8 cellular contexts compared by ENCODE assay signal in the genomic region with DNA sequence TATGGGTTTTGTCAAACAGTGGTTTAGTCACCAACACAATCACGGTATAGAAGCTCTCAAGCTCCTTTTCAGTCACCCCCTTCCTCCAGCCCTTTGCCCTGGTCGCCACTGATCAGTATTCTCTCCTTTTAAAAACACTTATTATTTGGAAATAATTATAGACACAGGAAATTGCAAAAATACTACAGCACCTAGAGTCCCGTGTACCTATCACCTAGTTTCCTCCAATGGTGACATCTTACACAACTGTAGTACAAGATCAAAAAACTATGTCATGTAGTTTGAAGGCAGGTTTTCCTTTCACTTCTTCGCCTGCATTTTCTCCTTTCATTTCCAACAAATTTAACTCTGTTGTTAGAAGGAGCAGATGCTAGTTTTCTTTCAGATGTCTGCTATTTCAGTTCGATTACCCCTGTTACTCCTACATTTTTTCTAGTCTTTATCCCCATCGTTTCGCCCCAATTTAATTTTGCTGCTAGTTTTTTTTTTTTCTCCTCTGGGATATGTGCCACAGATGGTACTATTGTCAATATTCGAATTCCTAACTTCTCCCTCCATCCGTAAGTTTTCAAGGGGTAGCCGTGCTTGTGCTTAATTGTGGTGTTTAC. TPM values are rescaled to one million over a fixed set of nuclear protein-coding genes. Genes with fewer than 3 reads are reported as not detected.
DNase-seq lines count a peak whose midpoint lies in the region; ATAC-seq and TF ChIP-seq lines count a peak whose summit lies in the region.

No MANE protein-coding gene starts in this region.

- intact Hi-C loops in CD4-positive, alpha-beta memory T cell (cut with micrococcal nuclease): loop anchor here (1.0 to 10.0 kb wide), 5 partner anchors 120 to 1564 kb away; a partner anchor contains a TSS
- intact Hi-C loops in body of pancreas (cut with DNase I): no loop called here

- CTCF ChIA-PET in CD4-positive, alpha-beta memory T cell (lab: Charles Lee; ENCODE audit: partially characterized antibody): interaction anchor here (0.9 kb wide), 1 partner anchor 220 kb away, joined by 3 read pairs; a partner anchor contains a TSS

- POLR2A ChIA-PET in CD4-positive, alpha-beta memory T cell (lab: Charles Lee; ENCODE audit: partially characterized antibody): interaction anchor here (0.6 to 2.4 kb wide), 6 partner anchors 109 to 307 kb away, joined by 3 to 38 read pairs (median 3); a partner anchor contains a TSS

- TF ChIP-seq CTCF in GM20000 (IDR thresholded peaks at IDR 0.05; ENCODE audit: extremely low read depth, missing control alignments): no peak
- TF ChIP-seq CTCF in body of pancreas (IDR thresholded peaks at IDR 0.05): no peak

- H3K27me3 Mint-ChIP-seq in CD4-positive, alpha-beta memory T cell: no peaks in the 10 kb centered on the region
- no peaks in the 10 kb centered on the region for H3K27me3 Mint-ChIP-seq in stimulated activated naive B cell treated with anti-CD40 and anti-IgM and Interleukin-4, amounts not matched to agents 10 μg/mL and 1 μg/mL and 100 μg/mL, for 72 hours

- H3K4me3 Mint-ChIP-seq in CD4-positive, alpha-beta memory T cell: peak overlapping the region; percentile 87 to 100 (median 98)
- H3K4me3 Mint-ChIP-seq in stimulated activated naive B cell treated with anti-CD40 and anti-IgM and Interleukin-4, amounts not matched to agents 10 μg/mL and 1 μg/mL and 100 μg/mL, for 72 hours: peak overlapping the region; percentile 90 to 96

- H3K4me3 ChIP-seq in CD4-positive, alpha-beta memory T cell (ENCODE audit: low read length in 2 of 2): peak overlapping the region; percentile 88 to 94
- H3K4me3 ChIP-seq in body of pancreas: peak overlapping the region; percentile 25 to 41

- no peaks in the 10 kb centered on the region for H3K9me3 Mint-ChIP-seq in CD4-positive, alpha-beta memory T cell
- H3K9me3 Mint-ChIP-seq in stimulated activated naive B cell treated with anti-CD40 and anti-IgM and Interleukin-4, amounts not matched to agents 10 μg/mL and 1 μg/mL and 100 μg/mL, for 72 hours: no peaks in the 10 kb centered on the region

- peak; percentile 34 to 74 (median 60) for DNase-seq in CD4-positive, alpha-beta memory T cell
- peak; percentile 68 for DNase-seq in GM20000 (ENCODE audit: low spot score)
- DNase-seq in NCI-H774 (lab: John Stamatoyannopoulos, UW): peak; percentile 7
- DNase-seq in body of pancreas: peak in 1 of 4 donors; percentile 14
- DNase-seq in kidney glomerular epithelial cell (lab: John Stamatoyannopoulos, UW): peak; percentile 50
- DNase-seq in stimulated activated naive B cell treated with anti-CD40 and anti-IgM and Interleukin-4, amounts not matched to agents 10 μg/mL and 1 μg/mL and 100 μg/mL, for 72 hours: no peak

- H3K36me3 ChIP-seq in CD4-positive, alpha-beta memory T cell (ENCODE audit: insufficient read depth, low read length): no peaks in the 10 kb centered on the region
- no peaks in the 10 kb centered on the region for H3K36me3 ChIP-seq in body of pancreas (replicated peaks in 1 of 2; ENCODE audit: insufficient read depth in 1 of 2, low read depth in 2 of 2)

- ATAC-seq in body of pancreas (peak; percentile 22), HG02885 (IDR thresholded peaks at IDR 0.05; ENCODE audit: poor library complexity, unreplicated experiment) (no peak), HG02938 (IDR thresholded peaks at IDR 0.05; ENCODE audit: unreplicated experiment) (no peak)
- peak in 1 of 2 donors; percentile 14 for ATAC-seq in stimulated activated naive B cell treated with anti-CD40 and anti-IgM and Interleukin-4, amounts not matched to agents 10 μg/mL and 1 μg/mL and 100 μg/mL, for 72 hours (replicated peaks)

- H3K4me1 ChIP-seq in CD4-positive, alpha-beta memory T cell (ENCODE audit: insufficient read depth, low read length): peaks cover 24% of the 10 kb centered on the region
- H3K4me1 ChIP-seq in body of pancreas: peaks cover 11% of the 10 kb centered on the region

- H3K27ac ChIP-seq in CD4-positive, alpha-beta memory T cell (ENCODE audit: low read depth, low read length): peak overlapping the region; percentile 93
- peak overlapping the region; percentile 96 to 100 (median 98) for H3K27ac ChIP-seq in body of pancreas

- peak overlapping the region; percentile 96 to 100 (median 99) for H3K27ac Mint-ChIP-seq in CD4-positive, alpha-beta memory T cell
- peak overlapping the region; percentile 99 for H3K27ac Mint-ChIP-seq in stimulated activated naive B cell treated with anti-CD40 and anti-IgM and Interleukin-4, amounts not matched to agents 10 μg/mL and 1 μg/mL and 100 μg/mL, for 72 hours

- peaks cover 8 to 31% (median 22%) of the 10 kb centered on the region in 4 donors for H3K4me1 Mint-ChIP-seq in CD4-positive, alpha-beta memory T cell
- peaks cover 0 to 13% of the 10 kb centered on the region in 2 donors for H3K4me1 Mint-ChIP-seq in stimulated activated naive B cell treated with anti-CD40 and anti-IgM and Interleukin-4, amounts not matched to agents 10 μg/mL and 1 μg/mL and 100 μg/mL, for 72 hours

- H3K9me3 ChIP-seq in CD4-positive, alpha-beta memory T cell (ENCODE audit: control insufficient read depth in 1 of 2, low read length in 2 of 2): no peaks in the 10 kb centered on the region
- no peaks in the 10 kb centered on the region for H3K9me3 ChIP-seq in body of pancreas

- no peaks in the 10 kb centered on the region for H3K27me3 ChIP-seq in CD4-positive, alpha-beta memory T cell (ENCODE audit: insufficient read depth, low read length)
- H3K27me3 ChIP-seq in body of pancreas: no peaks in the 10 kb centered on the region

- WGBS in body of pancreas, 2 donors: 0 to 1% methylated on average over 10 of the region's 10 CpGs

- TF ChIP-seq POLR2A in body of pancreas (IDR thresholded peaks at IDR 0.05): no peak

- H3K36me3 Mint-ChIP-seq in CD4-positive, alpha-beta memory T cell: peaks cover 0 to 6% of the 10 kb centered on the region in 2 donors
- H3K36me3 Mint-ChIP-seq in stimulated activated naive B cell treated with anti-CD40 and anti-IgM and Interleukin-4, amounts not matched to agents 10 μg/mL and 1 μg/mL and 100 μg/mL, for 72 hours: no peaks in the 10 kb centered on the region

RNA-seq across cellular contexts. Expression of a gene that starts 0.6 kb away (rescaled TPM):
- 1 to 10 TPM; 7.5 to 7.9 TPM for total RNA-seq in CD4-positive, alpha-beta memory T cell
- 10 to 100 TPM in 1 of 2 donors, 1 to 10 TPM in 1; 7.3 to 10.5 TPM for polyA plus RNA-seq in CD4-positive, alpha-beta memory T cell
- 1 to 10 TPM; 2.9 to 4.6 TPM for total RNA-seq in body of pancreas
